In the genomic region with DNA sequence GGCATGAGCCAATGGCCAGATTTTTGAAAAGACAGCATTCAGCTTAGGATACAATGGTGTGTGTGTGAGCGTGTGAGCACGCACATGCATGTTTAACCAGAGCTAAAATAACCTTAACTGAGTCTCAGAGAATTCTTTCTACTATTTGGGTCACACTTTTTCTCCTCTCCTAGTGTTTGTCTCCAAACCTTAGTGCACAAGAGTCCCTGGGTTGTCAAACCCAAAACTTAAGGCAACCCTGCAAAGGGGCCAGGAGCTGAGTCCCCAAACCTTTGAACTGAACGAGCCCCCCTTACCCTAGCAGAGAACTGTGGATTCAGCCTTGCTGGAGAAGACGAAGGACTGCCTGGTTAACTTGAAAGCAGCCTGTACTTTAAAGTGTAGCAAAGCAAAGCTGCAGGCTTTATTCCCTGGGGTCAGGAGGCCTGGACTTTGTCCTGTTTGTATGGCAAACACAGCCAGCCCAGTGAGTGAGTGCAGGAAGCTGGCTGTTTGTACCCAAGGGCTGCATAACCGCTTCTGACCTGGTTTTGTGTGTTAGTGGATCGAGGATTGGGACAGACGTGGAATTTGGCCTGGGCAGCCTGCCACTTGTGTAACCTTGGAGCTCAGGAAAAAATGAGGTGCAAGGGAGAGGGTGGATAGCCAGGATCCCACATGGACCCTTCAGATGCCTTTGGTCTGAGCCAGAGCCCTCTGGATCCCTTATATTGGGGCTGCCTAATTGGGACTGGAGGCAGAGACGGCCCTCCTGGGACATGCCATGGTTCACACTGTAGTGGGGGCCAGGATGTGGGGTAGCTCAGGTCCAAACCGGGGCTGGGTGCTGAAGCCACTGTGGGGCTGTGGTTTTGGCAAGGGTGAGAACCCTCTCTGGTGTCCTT, we compare ENCODE assay signal across 1 cellular context.
TF ChIP-seq lines count a peak whose summit lies in the region.

No MANE protein-coding gene starts in this region.

TF ChIP-seq in GM12878, 131 proteins besides CTCF, POLR2A, EP300 and RAD21:
- TF ChIP-seq, protein P1, sequence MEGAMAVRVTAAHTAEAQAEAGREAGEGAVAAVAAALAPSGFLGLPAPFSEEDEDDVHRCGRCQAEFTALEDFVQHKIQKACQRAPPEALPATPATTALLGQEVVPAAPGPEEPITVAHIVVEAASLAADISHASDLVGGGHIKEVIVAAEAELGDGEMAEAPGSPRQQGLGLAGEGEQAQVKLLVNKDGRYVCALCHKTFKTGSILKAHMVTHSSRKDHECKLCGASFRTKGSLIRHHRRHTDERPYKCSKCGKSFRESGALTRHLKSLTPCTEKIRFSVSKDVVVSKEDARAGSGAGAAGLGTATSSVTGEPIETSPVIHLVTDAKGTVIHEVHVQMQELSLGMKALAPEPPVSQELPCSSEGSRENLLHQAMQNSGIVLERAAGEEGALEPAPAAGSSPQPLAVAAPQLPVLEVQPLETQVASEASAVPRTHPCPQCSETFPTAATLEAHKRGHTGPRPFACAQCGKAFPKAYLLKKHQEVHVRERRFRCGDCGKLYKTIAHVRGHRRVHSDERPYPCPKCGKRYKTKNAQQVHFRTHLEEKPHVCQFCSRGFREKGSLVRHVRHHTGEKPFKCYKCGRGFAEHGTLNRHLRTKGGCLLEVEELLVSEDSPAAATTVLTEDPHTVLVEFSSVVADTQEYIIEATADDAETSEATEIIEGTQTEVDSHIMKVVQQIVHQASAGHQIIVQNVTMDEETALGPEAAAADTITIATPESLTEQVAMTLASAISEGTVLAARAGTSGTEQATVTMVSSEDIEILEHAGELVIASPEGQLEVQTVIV (IDR thresholded peaks at IDR 0.05; ENCODE audit: borderline replicate concordance, partially characterized antibody): peak; percentile 9
- no peak for TF ChIP-seq ESRRA (IDR thresholded peaks at IDR 0.05; ENCODE audit: low read length)
